ENCODE assay signal across 9 cellular contexts in genomic region chr16:58026705-58027340, GRCh38. TPM values are rescaled to one million over a fixed set of nuclear protein-coding genes. Genes with fewer than 3 reads are reported as not detected.
DNase-seq lines count a peak whose midpoint lies in the region; ATAC-seq, FAIRE-seq and TF ChIP-seq lines count a peak whose summit lies in the region.
"Had no signal": no experiment of that assay in that cellular context is flagged by ENCODE, and none has a peak within 500 bp of the region (broad histone marks: within the 10 kb centered on the region; RNA-seq: fewer than 3 reads in every experiment).

No MANE protein-coding gene starts in this region.

- no peaks in the 10 kb centered on the region for H3K36me3 Mint-ChIP-seq in activated naive CD4-positive, alpha-beta T cell treated with anti-CD3 and anti-CD28 coated beads for 36 hours (ENCODE audit: low read depth)
- no peaks in the 10 kb centered on the region for H3K36me3 Mint-ChIP-seq in HFFc6 (ENCODE audit: low read depth)

- TF ChIP-seq CTCF in bronchial epithelial cell (IDR thresholded peaks at IDR 0.05; ENCODE audit: insufficient read depth, low read length, severe bottlenecking) (no peak), lung (IDR thresholded peaks at IDR 0.05; ENCODE audit: control extremely low read depth, extremely low read depth) (no peak), HFFc6 (IDR thresholded peaks at IDR 0.05) (no peak)

- FAIRE-seq in bronchial epithelial cell (lab: Jason Lieb, UNC), result no peak

- H3K27me3 ChIP-seq in bronchial epithelial cell (ENCODE audit: control insufficient read depth, insufficient read depth, low read length) (no peaks in the 10 kb centered on the region), lung (ENCODE audit: control insufficient read depth, insufficient read depth) (no peaks in the 10 kb centered on the region)

- H3K27ac Mint-ChIP-seq in activated naive CD4-positive, alpha-beta T cell treated with anti-CD3 and anti-CD28 coated beads for 36 hours, result no peak overlapping the region
- no peak overlapping the region for H3K27ac Mint-ChIP-seq in HFFc6

- H3K27ac ChIP-seq in lung (ENCODE audit: low read depth in 1 of 2, low read length in 1 of 2) (peak overlapping the region; percentile 87 to 94), urinary bladder (ENCODE audit: low read depth) (no peak overlapping the region)
- H3K27ac ChIP-seq: neutrophil had no signal

- H3K4me1 ChIP-seq in lung (ENCODE audit: control insufficient read depth in 2 of 2, insufficient read depth in 2 of 2, low read length in 2 of 2), result peaks cover 21 to 48% of the 10 kb centered on the region in 2 donors
- no peaks in the 10 kb centered on the region for H3K4me1 ChIP-seq in urinary bladder (ENCODE audit: insufficient read depth)

- H3K9me3 Mint-ChIP-seq in activated naive CD4-positive, alpha-beta T cell treated with anti-CD3 and anti-CD28 coated beads for 36 hours, result no peaks in the 10 kb centered on the region
- no peaks in the 10 kb centered on the region for H3K9me3 Mint-ChIP-seq in HFFc6

- no peak for ATAC-seq in lung (ENCODE audit: insufficient read depth, low FRiP score)

- CTCF ChIA-PET in activated naive CD4-positive, alpha-beta T cell treated with anti-CD3 and anti-CD28 coated beads for 36 hours (lab: Charles Lee), result no interaction called here

- 2% methylated on average over 52 to 57 of the region's 57 CpGs for WGBS in lung, 2 donors
- under 1% methylated on average over 57 of the region's 57 CpGs for WGBS in urinary bladder

- H3K9me3 ChIP-seq in lung (ENCODE audit: control insufficient read depth in 2 of 2, insufficient read depth in 1 of 2, low read length in 1 of 2), result no peaks in the 10 kb centered on the region
- H3K9me3 ChIP-seq: neutrophil had no signal

- peaks cover 7% of the 10 kb centered on the region for H3K4me1 Mint-ChIP-seq in activated naive CD4-positive, alpha-beta T cell treated with anti-CD3 and anti-CD28 coated beads for 36 hours (ENCODE audit: low read depth)
- H3K4me1 Mint-ChIP-seq in HFFc6 (ENCODE audit: low read depth), result peaks cover 24% of the 10 kb centered on the region

- DNase-seq in activated naive CD4-positive, alpha-beta T cell treated with anti-CD3 and anti-CD28 coated beads for 36 hours, result no peak
- DNase-seq in activated naive CD4-positive, alpha-beta T cell (lab: John Stamatoyannopoulos, UW), result no peak
- DNase-seq in bronchial epithelial cell (ENCODE audit: low read depth) (no peak), lung (ENCODE audit: low spot score) (no peak), AG08396 (ENCODE audit: low spot score) (no peak), HFFc6 (no peak)
- DNase-seq in stimulated activated naive CD4-positive, alpha-beta T cell (lab: John Stamatoyannopoulos, UW), result no peak

- H3K4me3 Mint-ChIP-seq in activated naive CD4-positive, alpha-beta T cell treated with anti-CD3 and anti-CD28 coated beads for 36 hours, result peak overlapping the region; percentile 36
- no peak overlapping the region for H3K4me3 Mint-ChIP-seq in HFFc6

- H3K4me3 ChIP-seq in bronchial epithelial cell (ENCODE audit: low read depth, low read length) (peak overlapping the region; percentile 42), lung (peak overlapping the region; percentile 63), urinary bladder (ENCODE audit: low read depth, low read length) (peak overlapping the region; percentile 61)

- intact Hi-C loops in activated naive CD4-positive, alpha-beta T cell treated with anti-CD3 and anti-CD28 coated beads for 36 hours (cut with micrococcal nuclease), result loop anchor here (5.0 to 10.0 kb wide), 2 partner anchors 365 to 708 kb away; partner anchors contain the start of genes GINS3 and GOT2

- H3K27me3 Mint-ChIP-seq in activated naive CD4-positive, alpha-beta T cell treated with anti-CD3 and anti-CD28 coated beads for 36 hours (ENCODE audit: low read depth), result no peaks in the 10 kb centered on the region
- H3K27me3 Mint-ChIP-seq in HFFc6 (ENCODE audit: insufficient read depth), result peaks cover 17% of the 10 kb centered on the region

- H3K36me3 ChIP-seq in bronchial epithelial cell (ENCODE audit: control insufficient read depth, insufficient read depth, low read length) (no peaks in the 10 kb centered on the region), lung (ENCODE audit: control insufficient read depth in 2 of 2, insufficient read depth in 2 of 2, low read length in 2 of 2) (no peaks in the 10 kb centered on the region), urinary bladder (ENCODE audit: insufficient read depth) (no peaks in the 10 kb centered on the region)

RNA-seq across cellular contexts. Expression of gene MMP15, which starts 1.3 kb away (rescaled TPM):
- total RNA-seq in activated naive CD4-positive, alpha-beta T cell treated with anti-CD3 and anti-CD28 coated beads for 36 hours, result under 1 TPM; 0.12 to 0.24 TPM
- total RNA-seq in bronchial epithelial cell (7.9 and 8.4 TPM in 2 replicates), lung (10 to 100 TPM; 35.3 to 44.5 TPM), urinary bladder (10.6 TPM)
- polyA plus RNA-seq in lung (10 to 100 TPM; 19.5 to 23.6 TPM), urinary bladder (11.1 TPM)
- total RNA-seq in HFFc6 (2021; fragmentation: NEBNext Ultra II Directional; extraction: Animal tissue kit (Norgen Biotek cat#: 25700)), result 1 to 10 TPM in 4 of 6 experiments, under 1 TPM in 2; 0.82 to 4.1 (median 1.1) TPM

RNA-seq across cellular contexts. Expression of gene USB1, which starts 25.6 kb away (rescaled TPM):
- 10 to 100 TPM; 30.6 to 32.3 TPM for total RNA-seq in activated naive CD4-positive, alpha-beta T cell treated with anti-CD3 and anti-CD28 coated beads for 36 hours
- total RNA-seq in bronchial epithelial cell (25.5 and 29.5 TPM in 2 replicates), lung (10 to 100 TPM; 14.7 to 54.8 TPM), urinary bladder (7.6 TPM)
- polyA plus RNA-seq in lung (10 to 100 TPM; 22.7 to 72.7 TPM), urinary bladder (55.3 TPM)
- 10 to 100 TPM; 62.9 to 88.3 (median 76.3) TPM for total RNA-seq in HFFc6 (2021; fragmentation: NEBNext Ultra II Directional; extraction: Animal tissue kit (Norgen Biotek cat#: 25700))

RNA-seq across cellular contexts. Expression of gene ZNF319, which starts 26.4 kb away (rescaled TPM):
- total RNA-seq in activated naive CD4-positive, alpha-beta T cell treated with anti-CD3 and anti-CD28 coated beads for 36 hours, result 1 to 10 TPM; 4.2 to 5.4 TPM
- total RNA-seq in bronchial epithelial cell (2.4 and 3.8 TPM in 2 replicates), lung (10 to 100 TPM in 1 of 2 donors, 1 to 10 TPM in 1; 6.0 to 15.3 TPM), urinary bladder (3.8 TPM)
- polyA plus RNA-seq in lung (10 to 100 TPM in 1 of 2 donors, 1 to 10 TPM in 1; 6.2 to 13.0 TPM), urinary bladder (11.4 TPM)
- total RNA-seq in HFFc6 (2021; fragmentation: NEBNext Ultra II Directional; extraction: Animal tissue kit (Norgen Biotek cat#: 25700)), result 10 to 100 TPM in 2 of 6 experiments, 1 to 10 TPM in 4; 8.3 to 12.0 (median 9.4) TPM

RNA-seq across cellular contexts. Expression of gene CNGB1, which starts 55.9 kb away (rescaled TPM):
- not detected for total RNA-seq in activated naive CD4-positive, alpha-beta T cell treated with anti-CD3 and anti-CD28 coated beads for 36 hours
- total RNA-seq in bronchial epithelial cell (under 0.01 and 0.26 TPM in 2 replicates), lung (under 1 TPM; 0.14 to 0.43 TPM), urinary bladder (0.16 TPM)
- polyA plus RNA-seq in lung (under 1 TPM; 0.18 to 0.21 TPM), urinary bladder (not detected)
- total RNA-seq in HFFc6 (2021; fragmentation: NEBNext Ultra II Directional; extraction: Animal tissue kit (Norgen Biotek cat#: 25700)), result under 1 TPM in 1 of 6 experiments, not detected in 5; 0.02 TPM
